Comparison of ENCODE assay signal across 1 cellular context in the genomic region with DNA sequence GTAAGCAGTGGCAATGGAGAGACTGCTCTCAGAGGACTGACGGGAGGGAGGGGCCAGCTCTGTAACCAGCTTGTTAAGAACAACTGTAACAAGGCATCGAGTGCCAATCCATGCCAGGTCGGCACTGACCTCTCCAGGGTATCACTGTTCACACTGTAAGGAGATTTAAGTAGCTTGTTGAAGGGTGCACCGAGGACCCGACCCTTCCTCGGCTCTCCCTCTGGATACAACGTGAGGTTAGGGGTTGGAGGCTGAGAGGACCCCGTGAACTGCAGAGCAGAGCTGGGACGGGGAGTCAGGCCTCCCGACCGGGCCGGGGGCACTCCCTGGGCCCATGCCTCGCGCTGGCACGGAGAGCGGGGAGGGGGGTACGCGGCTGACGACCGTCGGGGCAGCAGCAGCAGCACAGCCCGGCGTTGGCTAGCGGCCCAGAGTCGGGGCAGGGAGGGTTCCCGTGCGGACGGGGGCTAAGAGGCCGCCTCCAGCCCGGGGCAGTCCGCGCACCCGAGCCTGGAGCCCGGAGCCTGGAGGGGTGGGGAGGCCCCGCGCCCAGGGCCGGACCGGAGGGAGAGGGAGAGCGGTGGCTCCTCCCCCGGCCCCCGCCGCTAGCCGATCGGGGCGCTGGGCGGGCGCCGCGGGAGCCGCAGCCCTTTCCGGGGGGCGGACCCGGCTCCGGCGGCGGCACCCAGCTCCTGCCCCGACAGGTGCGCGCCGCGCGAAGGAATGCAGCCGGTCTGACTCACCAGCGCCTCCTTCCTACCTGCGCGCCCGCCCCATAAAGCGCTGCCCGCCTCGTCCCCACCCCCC.
TF ChIP-seq lines count a peak whose summit lies in the region.

A gene (plus strand): TSS at position 804 of the 807 bp plus-strand sequence. CDS start 3,245 bp downstream, outside the sequence.

TF ChIP-seq in HepG2, 621 proteins besides CTCF, POLR2A, EP300 and RAD21 (continued from another document and continues in another):
- TF ChIP-seq, protein P1, sequence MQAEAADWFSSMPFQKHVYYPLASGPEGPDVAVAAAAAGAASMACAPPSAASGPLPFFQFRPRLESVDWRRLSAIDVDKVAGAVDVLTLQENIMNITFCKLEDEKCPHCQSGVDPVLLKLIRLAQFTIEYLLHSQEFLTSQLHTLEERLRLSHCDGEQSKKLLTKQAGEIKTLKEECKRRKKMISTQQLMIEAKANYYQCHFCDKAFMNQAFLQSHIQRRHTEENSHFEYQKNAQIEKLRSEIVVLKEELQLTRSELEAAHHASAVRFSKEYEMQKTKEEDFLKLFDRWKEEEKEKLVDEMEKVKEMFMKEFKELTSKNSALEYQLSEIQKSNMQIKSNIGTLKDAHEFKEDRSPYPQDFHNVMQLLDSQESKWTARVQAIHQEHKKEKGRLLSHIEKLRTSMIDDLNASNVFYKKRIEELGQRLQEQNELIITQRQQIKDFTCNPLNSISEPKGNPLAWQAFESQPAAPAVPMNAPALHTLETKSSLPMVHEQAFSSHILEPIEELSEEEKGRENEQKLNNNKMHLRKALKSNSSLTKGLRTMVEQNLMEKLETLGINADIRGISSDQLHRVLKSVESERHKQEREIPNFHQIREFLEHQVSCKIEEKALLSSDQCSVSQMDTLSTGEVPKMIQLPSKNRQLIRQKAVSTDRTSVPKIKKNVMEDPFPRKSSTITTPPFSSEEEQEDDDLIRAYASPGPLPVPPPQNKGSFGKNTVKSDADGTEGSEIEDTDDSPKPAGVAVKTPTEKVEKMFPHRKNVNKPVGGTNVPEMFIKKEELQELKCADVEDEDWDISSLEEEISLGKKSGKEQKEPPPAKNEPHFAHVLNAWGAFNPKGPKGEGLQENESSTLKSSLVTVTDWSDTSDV (CRISPR knock-in tag; IDR thresholded peaks at IDR 0.05), result no peak
- TF ChIP-seq MED8 (CRISPR knock-in tag; IDR thresholded peaks at IDR 0.05; ENCODE audit: insufficient replicate concordance), result no peak
- peak; percentile 76 for TF ChIP-seq SALL2 (CRISPR knock-in tag; IDR thresholded peaks at IDR 0.05)
- TF ChIP-seq, protein P2, sequence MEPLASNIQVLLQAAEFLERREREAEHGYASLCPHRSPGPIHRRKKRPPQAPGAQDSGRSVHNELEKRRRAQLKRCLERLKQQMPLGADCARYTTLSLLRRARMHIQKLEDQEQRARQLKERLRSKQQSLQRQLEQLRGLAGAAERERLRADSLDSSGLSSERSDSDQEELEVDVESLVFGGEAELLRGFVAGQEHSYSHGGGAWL (CRISPR knock-in tag; IDR thresholded peaks at IDR 0.05), result no peak; the same call in 1 of the 2 replicates
- no peak for TF ChIP-seq PAWR (CRISPR knock-in tag; IDR thresholded peaks at IDR 0.05; ENCODE audit: borderline replicate concordance)
- no peak for TF ChIP-seq ZNF562 (CRISPR knock-in tag; IDR thresholded peaks at IDR 0.05; ENCODE audit: borderline replicate concordance)
- no peak for TF ChIP-seq ZNF367 (CRISPR knock-in tag; IDR thresholded peaks at IDR 0.05; ENCODE audit: borderline replicate concordance)
- TF ChIP-seq JARID2 (CRISPR knock-in tag; IDR thresholded peaks at IDR 0.05; ENCODE audit: insufficient replicate concordance), result no peak
- no peak for TF ChIP-seq MIER3 (CRISPR knock-in tag; IDR thresholded peaks at IDR 0.05; ENCODE audit: borderline replicate concordance)
- no peak for TF ChIP-seq PITX1 (CRISPR knock-in tag; IDR thresholded peaks at IDR 0.05)
- no peak for TF ChIP-seq CEBPG (CRISPR knock-in tag; IDR thresholded peaks at IDR 0.05)
- TF ChIP-seq HES4 (CRISPR knock-in tag; IDR thresholded peaks at IDR 0.05; ENCODE audit: borderline replicate concordance), result no peak
- peak; percentile 40; the same call in 1 of the 2 replicates for TF ChIP-seq CCDC6 (CRISPR knock-in tag; IDR thresholded peaks at IDR 0.05)
- no peak for TF ChIP-seq SNAPC2 (CRISPR knock-in tag; IDR thresholded peaks at IDR 0.05)
- TF ChIP-seq ZNF256 (CRISPR knock-in tag; conservative IDR thresholded peaks at IDR 0.05), result no peak
- no peak for TF ChIP-seq FLYWCH1 (CRISPR knock-in tag; IDR thresholded peaks at IDR 0.05)
- TF ChIP-seq DR1 (CRISPR knock-in tag; IDR thresholded peaks at IDR 0.05), result no peak
- 0 out of 2 replicates have a peak, but pooled peaks have one; percentile 9 for TF ChIP-seq ZNF331 (CRISPR knock-in tag; IDR thresholded peaks at IDR 0.05)
- no peak for TF ChIP-seq DMAP1 (CRISPR knock-in tag; IDR thresholded peaks at IDR 0.05)
- no peak for TF ChIP-seq NFKB2 (CRISPR knock-in tag; IDR thresholded peaks at IDR 0.05; ENCODE audit: borderline replicate concordance)
- TF ChIP-seq NFE2 (CRISPR knock-in tag; IDR thresholded peaks at IDR 0.05), result no peak
- 0 out of 2 replicates have a peak, but pooled peaks have one; percentile 28 for TF ChIP-seq ARNT2 (CRISPR knock-in tag; IDR thresholded peaks at IDR 0.05; ENCODE audit: low read depth)
- no peak for TF ChIP-seq RXRB (CRISPR knock-in tag; IDR thresholded peaks at IDR 0.05; ENCODE audit: borderline replicate concordance)
- TF ChIP-seq SP1 (IDR thresholded peaks at IDR 0.05), result no peak
- TF ChIP-seq SP1 (CRISPR knock-in tag; IDR thresholded peaks at IDR 0.05), result no peak
- peak; percentile 50 for TF ChIP-seq PHF8 (CRISPR knock-in tag; IDR thresholded peaks at IDR 0.05)
- TF ChIP-seq NFIC (IDR thresholded peaks at IDR 0.05; ENCODE audit: low read length), result no peak
- TF ChIP-seq KDM3A (CRISPR knock-in tag; IDR thresholded peaks at IDR 0.05; ENCODE audit: low read depth), result no peak
- TF ChIP-seq, protein P3, sequence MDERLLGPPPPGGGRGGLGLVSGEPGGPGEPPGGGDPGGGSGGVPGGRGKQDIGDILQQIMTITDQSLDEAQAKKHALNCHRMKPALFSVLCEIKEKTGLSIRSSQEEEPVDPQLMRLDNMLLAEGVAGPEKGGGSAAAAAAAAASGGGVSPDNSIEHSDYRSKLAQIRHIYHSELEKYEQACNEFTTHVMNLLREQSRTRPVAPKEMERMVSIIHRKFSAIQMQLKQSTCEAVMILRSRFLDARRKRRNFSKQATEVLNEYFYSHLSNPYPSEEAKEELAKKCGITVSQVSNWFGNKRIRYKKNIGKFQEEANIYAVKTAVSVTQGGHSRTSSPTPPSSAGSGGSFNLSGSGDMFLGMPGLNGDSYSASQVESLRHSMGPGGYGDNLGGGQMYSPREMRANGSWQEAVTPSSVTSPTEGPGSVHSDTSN (CRISPR knock-in tag; IDR thresholded peaks at IDR 0.05), result no peak
- TF ChIP-seq NFRKB (IDR thresholded peaks at IDR 0.05), result no peak
- 0 out of 2 replicates have a peak, but pooled peaks have one; percentile 23 for TF ChIP-seq PHF21A (CRISPR knock-in tag; IDR thresholded peaks at IDR 0.05)
- TF ChIP-seq, protein P4, sequence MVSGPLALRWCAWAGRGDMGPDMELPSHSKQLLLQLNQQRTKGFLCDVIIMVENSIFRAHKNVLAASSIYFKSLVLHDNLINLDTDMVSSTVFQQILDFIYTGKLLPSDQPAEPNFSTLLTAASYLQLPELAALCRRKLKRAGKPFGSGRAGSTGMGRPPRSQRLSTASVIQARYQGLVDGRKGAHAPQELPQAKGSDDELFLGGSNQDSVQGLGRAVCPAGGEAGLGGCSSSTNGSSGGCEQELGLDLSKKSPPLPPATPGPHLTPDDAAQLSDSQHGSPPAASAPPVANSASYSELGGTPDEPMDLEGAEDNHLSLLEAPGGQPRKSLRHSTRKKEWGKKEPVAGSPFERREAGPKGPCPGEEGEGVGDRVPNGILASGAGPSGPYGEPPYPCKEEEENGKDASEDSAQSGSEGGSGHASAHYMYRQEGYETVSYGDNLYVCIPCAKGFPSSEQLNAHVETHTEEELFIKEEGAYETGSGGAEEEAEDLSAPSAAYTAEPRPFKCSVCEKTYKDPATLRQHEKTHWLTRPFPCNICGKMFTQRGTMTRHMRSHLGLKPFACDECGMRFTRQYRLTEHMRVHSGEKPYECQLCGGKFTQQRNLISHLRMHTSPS (CRISPR knock-in tag; IDR thresholded peaks at IDR 0.05; ENCODE audit: low read depth), result no peak
- TF ChIP-seq ARNTL (CRISPR knock-in tag; IDR thresholded peaks at IDR 0.05), result no peak
- no peak for TF ChIP-seq PPARG (CRISPR knock-in tag; conservative IDR thresholded peaks at IDR 0.05)
- TF ChIP-seq NAIF1 (CRISPR knock-in tag; IDR thresholded peaks at IDR 0.05; ENCODE audit: borderline replicate concordance), result no peak
- no peak for TF ChIP-seq ZNF143 (CRISPR knock-in tag; IDR thresholded peaks at IDR 0.05)
- TF ChIP-seq, protein P5, sequence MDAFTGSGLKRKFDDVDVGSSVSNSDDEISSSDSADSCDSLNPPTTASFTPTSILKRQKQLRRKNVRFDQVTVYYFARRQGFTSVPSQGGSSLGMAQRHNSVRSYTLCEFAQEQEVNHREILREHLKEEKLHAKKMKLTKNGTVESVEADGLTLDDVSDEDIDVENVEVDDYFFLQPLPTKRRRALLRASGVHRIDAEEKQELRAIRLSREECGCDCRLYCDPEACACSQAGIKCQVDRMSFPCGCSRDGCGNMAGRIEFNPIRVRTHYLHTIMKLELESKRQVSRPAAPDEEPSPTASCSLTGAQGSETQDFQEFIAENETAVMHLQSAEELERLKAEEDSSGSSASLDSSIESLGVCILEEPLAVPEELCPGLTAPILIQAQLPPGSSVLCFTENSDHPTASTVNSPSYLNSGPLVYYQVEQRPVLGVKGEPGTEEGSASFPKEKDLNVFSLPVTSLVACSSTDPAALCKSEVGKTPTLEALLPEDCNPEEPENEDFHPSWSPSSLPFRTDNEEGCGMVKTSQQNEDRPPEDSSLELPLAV (CRISPR knock-in tag; conservative IDR thresholded peaks at IDR 0.05; ENCODE audit: low read depth), result no peak
- TF ChIP-seq KLF13 (CRISPR knock-in tag; IDR thresholded peaks at IDR 0.05), result 0 out of 2 replicates have a peak, but pooled peaks have one; percentile 48
- TF ChIP-seq BHLHE40 (IDR thresholded peaks at IDR 0.05; ENCODE audit: low read length), result no peak
- TF ChIP-seq ELF3 (CRISPR knock-in tag; IDR thresholded peaks at IDR 0.05), result 0 out of 2 replicates have a peak, but pooled peaks have one; percentile 30
- peak; percentile 61 for TF ChIP-seq HNRNPK (IDR thresholded peaks at IDR 0.05; ENCODE audit: low read depth, low read length, poor library complexity, severe bottlenecking)
- no peak for TF ChIP-seq ZC3H13 (CRISPR knock-in tag; IDR thresholded peaks at IDR 0.05)
- TF ChIP-seq SALL1 (CRISPR knock-in tag; IDR thresholded peaks at IDR 0.05), result peak; percentile 22; the same call in 1 of the 2 replicates
- no peak for TF ChIP-seq TAF1 (CRISPR knock-in tag; IDR thresholded peaks at IDR 0.05)
- no peak for TF ChIP-seq ASH2L (IDR thresholded peaks at IDR 0.05; ENCODE audit: insufficient read length, low read depth, low read length)
- TF ChIP-seq ZNF468 (CRISPR knock-in tag; IDR thresholded peaks at IDR 0.05), result no peak
- TF ChIP-seq ZNF549 (CRISPR knock-in tag; IDR thresholded peaks at IDR 0.05), result no peak
- TF ChIP-seq, protein P6, sequence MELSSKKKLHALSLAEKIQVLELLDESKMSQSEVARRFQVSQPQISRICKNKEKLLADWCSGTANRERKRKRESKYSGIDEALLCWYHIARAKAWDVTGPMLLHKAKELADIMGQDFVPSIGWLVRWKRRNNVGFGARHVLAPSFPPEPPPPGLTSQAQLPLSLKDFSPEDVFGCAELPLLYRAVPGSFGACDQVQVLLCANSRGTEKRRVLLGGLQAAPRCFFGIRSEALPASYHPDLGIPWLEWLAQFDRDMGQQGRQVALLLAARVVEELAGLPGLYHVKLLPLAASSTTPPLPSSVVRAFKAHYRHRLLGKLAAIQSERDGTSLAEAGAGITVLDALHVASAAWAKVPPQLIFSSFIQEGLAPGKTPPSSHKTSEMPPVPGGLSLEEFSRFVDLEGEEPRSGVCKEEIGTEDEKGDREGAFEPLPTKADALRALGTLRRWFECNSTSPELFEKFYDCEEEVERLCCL (CRISPR knock-in tag; IDR thresholded peaks at IDR 0.05; ENCODE audit: borderline replicate concordance), result no peak
- TF ChIP-seq, protein P7, sequence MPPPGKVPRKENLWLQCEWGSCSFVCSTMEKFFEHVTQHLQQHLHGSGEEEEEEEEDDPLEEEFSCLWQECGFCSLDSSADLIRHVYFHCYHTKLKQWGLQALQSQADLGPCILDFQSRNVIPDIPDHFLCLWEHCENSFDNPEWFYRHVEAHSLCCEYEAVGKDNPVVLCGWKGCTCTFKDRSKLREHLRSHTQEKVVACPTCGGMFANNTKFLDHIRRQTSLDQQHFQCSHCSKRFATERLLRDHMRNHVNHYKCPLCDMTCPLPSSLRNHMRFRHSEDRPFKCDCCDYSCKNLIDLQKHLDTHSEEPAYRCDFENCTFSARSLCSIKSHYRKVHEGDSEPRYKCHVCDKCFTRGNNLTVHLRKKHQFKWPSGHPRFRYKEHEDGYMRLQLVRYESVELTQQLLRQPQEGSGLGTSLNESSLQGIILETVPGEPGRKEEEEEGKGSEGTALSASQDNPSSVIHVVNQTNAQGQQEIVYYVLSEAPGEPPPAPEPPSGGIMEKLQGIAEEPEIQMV (CRISPR knock-in tag; IDR thresholded peaks at IDR 0.05; ENCODE audit: low read depth), result no peak
- TF ChIP-seq AHR (CRISPR knock-in tag; IDR thresholded peaks at IDR 0.05), result no peak
- no peak for TF ChIP-seq ZNF577 (CRISPR knock-in tag; IDR thresholded peaks at IDR 0.05; ENCODE audit: borderline replicate concordance, low read depth)
- TF ChIP-seq, protein P8, sequence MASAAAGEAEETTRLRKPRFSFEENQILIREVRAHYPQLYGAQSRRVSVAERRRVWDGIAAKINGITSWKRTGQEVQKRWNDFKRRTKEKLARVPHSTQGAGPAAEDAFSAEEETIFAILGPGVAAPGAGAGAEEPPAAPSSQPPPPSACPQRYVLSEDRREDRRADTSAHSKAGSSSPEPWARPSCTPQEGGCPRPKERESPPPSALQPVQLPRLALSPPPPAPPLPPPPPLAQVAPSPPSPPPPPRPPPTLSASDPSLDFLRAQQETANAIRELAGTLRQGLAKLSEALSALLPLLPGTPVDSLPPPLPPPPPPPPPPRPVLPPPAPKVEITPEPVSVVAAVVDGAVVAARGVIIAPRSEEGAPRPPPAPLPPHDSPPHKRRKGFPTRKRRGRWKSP (CRISPR knock-in tag; IDR thresholded peaks at IDR 0.05), result peak; percentile 37; the same call in 1 of the 2 replicates
- TF ChIP-seq, protein P9, sequence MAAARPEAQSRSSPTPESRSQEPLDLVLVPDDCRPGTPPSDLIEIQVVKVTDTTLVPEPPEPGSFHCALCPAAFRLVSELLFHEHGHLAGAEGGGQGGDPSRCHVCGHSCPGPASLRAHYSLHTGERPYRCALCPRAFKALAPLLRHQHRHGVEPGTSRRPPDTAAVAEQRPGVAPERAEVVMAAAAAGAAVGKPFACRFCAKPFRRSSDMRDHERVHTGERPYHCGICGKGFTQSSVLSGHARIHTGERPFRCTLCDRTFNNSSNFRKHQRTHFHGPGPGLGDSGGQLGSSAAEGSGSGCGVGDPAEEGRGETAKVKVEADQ (CRISPR knock-in tag; IDR thresholded peaks at IDR 0.05; ENCODE audit: borderline replicate concordance), result 0 out of 2 replicates have a peak, but pooled peaks have one; percentile 52
- no peak for TF ChIP-seq POLR2G (IDR thresholded peaks at IDR 0.05; ENCODE audit: low read depth, low read length)
- no peak for TF ChIP-seq SMAD1 (CRISPR knock-in tag; IDR thresholded peaks at IDR 0.05; ENCODE audit: borderline replicate concordance, low read depth)
- no peak for TF ChIP-seq ZNF296 (CRISPR knock-in tag; conservative IDR thresholded peaks at IDR 0.05)
- TF ChIP-seq ZNF543 (CRISPR knock-in tag; IDR thresholded peaks at IDR 0.05), result no peak
- no peak; the same call in 1 of the 2 replicates for TF ChIP-seq ZNF333 (CRISPR knock-in tag; IDR thresholded peaks at IDR 0.05; ENCODE audit: borderline replicate concordance)
